In the genomic region with DNA sequence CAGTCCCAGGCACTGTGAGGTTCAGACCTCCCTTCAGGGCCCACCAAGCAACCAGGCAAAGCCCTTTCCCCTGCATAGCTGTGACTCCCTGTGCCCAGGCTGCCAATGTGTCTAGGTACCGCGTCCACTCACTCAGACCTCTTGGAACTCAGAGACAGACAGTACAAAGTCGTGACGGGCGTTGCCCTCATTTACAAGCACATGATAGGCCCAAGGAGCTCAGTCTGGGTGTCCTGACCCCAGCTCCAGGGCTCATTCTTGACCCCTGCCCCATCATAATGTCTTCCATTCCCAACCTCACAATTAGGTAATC, we compare ENCODE assay signal across 14 cellular contexts. TPM values are rescaled to one million over a fixed set of nuclear protein-coding genes. Genes with fewer than 3 reads are reported as not detected.
A peak's percentile ranks its signal among the peaks of the same experiment; 100 is the strongest.
DNase-seq lines count a peak whose midpoint lies in the region; ATAC-seq and TF ChIP-seq lines count a peak whose summit lies in the region.
"Had no signal": no experiment of that assay in that cellular context is flagged by ENCODE, and none has a peak within 500 bp of the region (broad histone marks: within the 10 kb centered on the region; RNA-seq: fewer than 3 reads in every experiment).

No MANE protein-coding gene starts in this region.

- no peaks in the 10 kb centered on the region for H3K9me3 Mint-ChIP-seq in activated naive CD8-positive, alpha-beta T cell treated with anti-CD3 and anti-CD28 coated beads, Interleukin-2, amount 10 ng/mL, durations not matched to agents 7 days and 5 days
- peaks cover 2% of the 10 kb centered on the region for H3K9me3 Mint-ChIP-seq in activated naive CD8-positive, alpha-beta T cell treated with anti-CD3 and anti-CD28 coated beads for 36 hours
- no peaks in the 10 kb centered on the region for H3K9me3 Mint-ChIP-seq in type B pancreatic cell

- DNase-seq in activated naive CD8-positive, alpha-beta T cell treated with anti-CD3 and anti-CD28 coated beads, Interleukin-2, amount 10 ng/mL, durations not matched to agents 7 days and 5 days = no peak
- DNase-seq in activated naive CD8-positive, alpha-beta T cell treated with anti-CD3 and anti-CD28 coated beads for 36 hours = no peak
- DNase-seq in T-helper 17 cell (no peak), type B pancreatic cell (ENCODE audit: extremely low spot score, unreplicated experiment) (no peak), anterior cingulate cortex (lab: John Stamatoyannopoulos, UW) (no peak)
- DNase-seq in stimulated activated CD4-positive, alpha-beta T cell treated with anti-CD3 and anti-CD28 coated beads, Interleukin-12 subunit alpha, Interleukin-12 subunit beta, amount 100 ng/mL, for 4 hours = no peak
- DNase-seq: foreskin keratinocyte, mammary epithelial cell, NCI-H1694, NCI-H345, retina had no signal

- peaks cover 0 to 4% (median 4%) of the 10 kb centered on the region in 4 donors for H3K36me3 ChIP-seq in liver (ENCODE audit: control insufficient read depth in 4 of 4, insufficient read depth in 3 of 4, low read depth in 1 of 4, low read length in 3 of 4)
- H3K36me3 ChIP-seq: neural progenitor cell had no signal

- peaks cover 44% of the 10 kb centered on the region for H3K4me1 Mint-ChIP-seq in activated naive CD8-positive, alpha-beta T cell treated with anti-CD3 and anti-CD28 coated beads, Interleukin-2, amount 10 ng/mL, durations not matched to agents 7 days and 5 days
- H3K4me1 Mint-ChIP-seq in activated naive CD8-positive, alpha-beta T cell treated with anti-CD3 and anti-CD28 coated beads for 36 hours = peaks cover 42% of the 10 kb centered on the region
- peaks cover 37% of the 10 kb centered on the region for H3K4me1 Mint-ChIP-seq in T-helper 17 cell
- H3K4me1 Mint-ChIP-seq in type B pancreatic cell (ENCODE audit: unreplicated experiment) = peaks cover 8% of the 10 kb centered on the region
- H3K4me1 Mint-ChIP-seq: neural progenitor cell had no signal

- 41% methylated on average over 5 of the region's 5 CpGs for WGBS in liver

- H3K27ac ChIP-seq in liver (ENCODE audit: low read depth in 1 of 2, low read length in 2 of 2) = peak overlapping the region; percentile 28 to 74
- H3K27ac ChIP-seq: foreskin keratinocyte, neural progenitor cell had no signal

- no peak for TF ChIP-seq RAD21 in liver (IDR thresholded peaks at IDR 0.05)

- no peak for TF ChIP-seq CTCF in liver (IDR thresholded peaks at IDR 0.05; ENCODE audit: low read depth, low read length, missing input control)
- TF ChIP-seq CTCF in type B pancreatic cell (conservative IDR thresholded peaks at IDR 0.05) = no peak

- ATAC-seq in activated naive CD8-positive, alpha-beta T cell treated with anti-CD3 and anti-CD28 coated beads, Interleukin-2, amount 10 ng/mL, durations not matched to agents 7 days and 5 days (ENCODE audit: low read depth) = no peak
- no peak for ATAC-seq in T-helper 17 cell
- ATAC-seq in GM19467 (IDR thresholded peaks at IDR 0.05; ENCODE audit: unreplicated experiment) = no peak
- ATAC-seq: foreskin keratinocyte had no signal

- H3K4me3 ChIP-seq in liver (ENCODE audit: low read depth in 1 of 3, low read length in 3 of 3) = no peak overlapping the region
- H3K4me3 ChIP-seq: neural progenitor cell had no signal

- H3K4me3 Mint-ChIP-seq in activated naive CD8-positive, alpha-beta T cell treated with anti-CD3 and anti-CD28 coated beads, Interleukin-2, amount 10 ng/mL, durations not matched to agents 7 days and 5 days = no peak overlapping the region
- no peak overlapping the region for H3K4me3 Mint-ChIP-seq in activated naive CD8-positive, alpha-beta T cell treated with anti-CD3 and anti-CD28 coated beads for 36 hours
- H3K4me3 Mint-ChIP-seq in T-helper 17 cell (no peak overlapping the region), type B pancreatic cell (no peak overlapping the region)
- H3K4me3 Mint-ChIP-seq: neural progenitor cell had no signal

- H3K9ac ChIP-seq in liver (ENCODE audit: low read depth in 1 of 2, low read length in 2 of 2) = peak overlapping the region in 1 of 2 donors; percentile 47
- H3K9ac ChIP-seq: neural progenitor cell had no signal

- H3K9me3 ChIP-seq in T-helper 17 cell (ENCODE audit: control insufficient read depth, low read length, poor library complexity, severe bottlenecking) (no peaks in the 10 kb centered on the region), liver (ENCODE audit: control insufficient read depth in 4 of 4, low read length in 3 of 4) (no peaks in the 10 kb centered on the region)

- H3K27me3 ChIP-seq in liver (ENCODE audit: control insufficient read depth in 4 of 4, insufficient read depth in 4 of 4, low read length in 3 of 4) = no peaks in the 10 kb centered on the region
- H3K27me3 ChIP-seq: foreskin keratinocyte, neural progenitor cell had no signal

- peaks cover 8 to 23% (median 15%) of the 10 kb centered on the region in 4 donors for H3K4me1 ChIP-seq in liver (ENCODE audit: control insufficient read depth in 4 of 4, insufficient read depth in 4 of 4, low read length in 3 of 4)
- H3K4me1 ChIP-seq: neural progenitor cell had no signal

- POLR2A ChIA-PET in activated naive CD8-positive, alpha-beta T cell treated with anti-CD3 and anti-CD28 coated beads, Interleukin-2, amount 10 ng/mL, durations not matched to agents 7 days and 5 days (lab: Charles Lee) = interaction anchor here (3.3 to 3.8 kb wide), 2 partner anchors 10 to 53 kb away, joined by 12 to 17 read pairs; no protein-coding TSS in a partner anchor

- no peaks in the 10 kb centered on the region for H3K27me3 Mint-ChIP-seq in activated naive CD8-positive, alpha-beta T cell treated with anti-CD3 and anti-CD28 coated beads, Interleukin-2, amount 10 ng/mL, durations not matched to agents 7 days and 5 days
- no peaks in the 10 kb centered on the region for H3K27me3 Mint-ChIP-seq in activated naive CD8-positive, alpha-beta T cell treated with anti-CD3 and anti-CD28 coated beads for 36 hours
- H3K27me3 Mint-ChIP-seq in T-helper 17 cell (no peaks in the 10 kb centered on the region), type B pancreatic cell (no peaks in the 10 kb centered on the region)

- peaks cover 44% of the 10 kb centered on the region for H3K36me3 Mint-ChIP-seq in activated naive CD8-positive, alpha-beta T cell treated with anti-CD3 and anti-CD28 coated beads, Interleukin-2, amount 10 ng/mL, durations not matched to agents 7 days and 5 days
- H3K36me3 Mint-ChIP-seq in activated naive CD8-positive, alpha-beta T cell treated with anti-CD3 and anti-CD28 coated beads for 36 hours = peaks cover 38% of the 10 kb centered on the region
- H3K36me3 Mint-ChIP-seq in T-helper 17 cell (ENCODE audit: low read depth) (peaks cover 3% of the 10 kb centered on the region), type B pancreatic cell (peaks cover 9% of the 10 kb centered on the region)

- H3K27ac Mint-ChIP-seq in activated naive CD8-positive, alpha-beta T cell treated with anti-CD3 and anti-CD28 coated beads, Interleukin-2, amount 10 ng/mL, durations not matched to agents 7 days and 5 days = peak overlapping the region; percentile 8
- H3K27ac Mint-ChIP-seq in activated naive CD8-positive, alpha-beta T cell treated with anti-CD3 and anti-CD28 coated beads for 36 hours = no peak overlapping the region
- peak overlapping the region; percentile 83 for H3K27ac Mint-ChIP-seq in T-helper 17 cell
- H3K27ac Mint-ChIP-seq in type B pancreatic cell = peak overlapping the region; percentile 64
- H3K27ac Mint-ChIP-seq: neural progenitor cell had no signal

TF ChIP-seq in liver, 16 proteins besides CTCF, POLR2A, EP300 and RAD21:
- TF ChIP-seq HNF4A (conservative IDR thresholded peaks at IDR 0.05) = no peak
- no peak for TF ChIP-seq JUND (IDR thresholded peaks at IDR 0.05)
- no peak for TF ChIP-seq RXRA (IDR thresholded peaks at IDR 0.05)
- no peak for TF ChIP-seq SP1 (IDR thresholded peaks at IDR 0.05)

RNA-seq across cellular contexts. Expression of a gene that starts 56.0 kb away (rescaled TPM):
- 100 to 1,000 TPM; 230 to 252 TPM for total RNA-seq in activated naive CD8-positive, alpha-beta T cell treated with anti-CD3 and anti-CD28 coated beads, Interleukin-2, amount 10 ng/mL, durations not matched to agents 7 days and 5 days
- total RNA-seq in activated naive CD8-positive, alpha-beta T cell treated with anti-CD3 and anti-CD28 coated beads for 36 hours = 100 to 1,000 TPM; 110 to 111 TPM
- total RNA-seq in T-helper 17 cell (100 to 1,000 TPM; 184 to 226 TPM), liver (10 to 100 TPM; 64.6 to 77.1 TPM), type B pancreatic cell (ENCODE audit: low replicate concordance) (38.6 and 58.2 TPM in 2 replicates)
- polyA plus RNA-seq in liver = 10 to 100 TPM; 17.4 to 50.5 TPM
